In genomic region chr7:74173866-74174605, GRCh38 we compare ENCODE assay signal across 8 cellular contexts. TPM values are rescaled to one million over a fixed set of nuclear protein-coding genes. Genes with fewer than 3 reads are reported as not detected.
DNase-seq lines count a peak whose midpoint lies in the region; ATAC-seq, FAIRE-seq and TF ChIP-seq lines count a peak whose summit lies in the region.

TSS of gene EIF4H (plus strand) at chr7:74174356. CDS start at chr7:74174384, 28 bp downstream.

- intact Hi-C loops in T-helper 2 cell treated with Interferon-gamma antibody and Interleukin-4, amounts not matched to agents 100 ng/mL and 5 ng/mL, for 36 hours (cut with micrococcal nuclease) = loop anchor here (1.0 to 5.0 kb wide), 3 partner anchors 79 to 92 kb away; partner anchors contain the start of genes LIMK1 and RFC2
- intact Hi-C loops in right cardiac atrium (cut with DNase I) = loop anchor here in 2 of 4 donors (10.0 kb wide), 2 partner anchors 79 to 89 kb away; partner anchors contain the start of gene LIMK1 (in 1 of the 2)

- under 1% methylated on average over 95 of the region's 95 CpGs for WGBS in right cardiac atrium

- H3K4me1 ChIP-seq in right cardiac atrium (ENCODE audit: control insufficient read depth, insufficient read depth, low read length) = peaks cover 4% of the 10 kb centered on the region

- H3K27me3 ChIP-seq in right cardiac atrium (ENCODE audit: control insufficient read depth, insufficient read depth) = no peaks in the 10 kb centered on the region

- ATAC-seq in GM18505 (IDR thresholded peaks at IDR 0.05; ENCODE audit: unreplicated experiment) (peak; percentile 76), HG02970 (IDR thresholded peaks at IDR 0.05; ENCODE audit: low FRiP score, unreplicated experiment) (peak; percentile 79), right cardiac atrium (peak; percentile 98 to 99)

- peak within 1 kb of the TSS; percentile 57 for H3K4me3 ChIP-seq in right cardiac atrium (ENCODE audit: low read length)

- no peaks in the 10 kb centered on the region for H3K9me3 ChIP-seq in right cardiac atrium (ENCODE audit: control insufficient read depth, low read length)

- TF ChIP-seq POLR2A in GM18505 (IDR thresholded peaks at IDR 0.05; ENCODE audit: borderline replicate concordance, extremely low read depth, insufficient read depth, insufficient read length) = peak; percentile 92

- DNase-seq in NCI-H1930 (lab: John Stamatoyannopoulos, UW) (peak; percentile 92 to 98), anterior cingulate cortex (lab: John Stamatoyannopoulos, UW) (peak; percentile 44 to 97 (median 92)), right cardiac atrium (peak; percentile 97 to 99 (median 99)), pulmonary artery endothelial cell (ENCODE audit: low read depth, low spot score) (peak; percentile 79), urothelium cell line (ENCODE audit: low spot score) (peak; percentile 96)

- peak within 1 kb of the TSS; percentile 71 for H3K27ac ChIP-seq in right cardiac atrium (ENCODE audit: low read length)

- FAIRE-seq in urothelium cell line (lab: Jason Lieb, UNC) = peak; percentile 74

RNA-seq across cellular contexts. Expression of gene EIF4H, which starts in this region (rescaled TPM):
- total RNA-seq in T-helper 2 cell treated with Interferon-gamma antibody and Interleukin-4, amounts not matched to agents 100 ng/mL and 5 ng/mL, for 36 hours = 291 and 293 TPM in 2 replicates
- total RNA-seq in right cardiac atrium (100 to 1,000 TPM; 186 to 223 (median 202) TPM), pulmonary artery endothelial cell (538 and 793 TPM in 2 replicates)
- 139 TPM for polyA plus RNA-seq in right cardiac atrium

Comparison
In these comparisons a context has a peak if more than half of its experiments do, and no peak if none do; other contexts are left out.
1. Peak in every context shown above with its lines: DNase-seq, ATAC-seq, H3K4me3 ChIP-seq and H3K27ac ChIP-seq.